In genomic region chr1:7975212-7975865, GRCh38 we compare ENCODE assay signal across 8 cellular contexts. TPM values are rescaled to one million over a fixed set of nuclear protein-coding genes. Genes with fewer than 3 reads are reported as not detected.
DNase-seq lines count a peak whose midpoint lies in the region; ATAC-seq and FAIRE-seq lines count a peak whose summit lies in the region.

No MANE protein-coding gene starts in this region.

- H3K36me3 ChIP-seq in SJSA1 = peaks cover 83% of the 10 kb centered on the region

- no peaks in the 10 kb centered on the region for H3K27me3 ChIP-seq in SJSA1 (replicated peaks)

- no peak overlapping the region for H3K27ac ChIP-seq in SJSA1

- in situ Hi-C loops in T47D (cut with HindIII; ENCODE audit: low pct_unique_long_range_greater_than_20kb, low sequenced_read_pairs) = no loop called here

- no peak overlapping the region for H3K4me3 ChIP-seq in SJSA1

- peak; percentile 33 for FAIRE-seq in islet of Langerhans (lab: Jason Lieb, UNC)

- H3K4me1 ChIP-seq in SJSA1 (replicated peaks) = no peaks in the 10 kb centered on the region

- DNase-seq in NCI-H1417 (lab: John Stamatoyannopoulos, UW) (peak; percentile 62 to 86 (median 72)), NCI-H1417 treated with DMSO at 0.1 percent for 48 hours (lab: John Stamatoyannopoulos, UW) (no peak), M059J (ENCODE audit: low read depth) (peak; percentile 76), SJSA1 (ENCODE audit: low read depth in 1 of 2, low spot score in 2 of 2) (peak; percentile 64 to 80), T47D (ENCODE audit: low read depth in 1 of 2, low spot score in 1 of 2) (peak; percentile 57 to 88)
- peak; percentile 28 for DNase-seq in stimulated activated CD4-positive, alpha-beta T cell treated with anti-CD3 and anti-CD28 coated beads, Interleukin-4, amount 100 ng/mL, for 1 hour

- no peaks in the 10 kb centered on the region for H3K9me3 ChIP-seq in SJSA1 (replicated peaks)

- no peak for ATAC-seq in GM19395 (IDR thresholded peaks at IDR 0.05; ENCODE audit: unreplicated experiment)

RNA-seq across cellular contexts. Expression of gene PARK7, which starts 13.8 kb away (rescaled TPM):
- 231 and 297 TPM in 2 replicates for total RNA-seq in M059J (2014; rRNA removed; shearing (Covaris generic))
- 436 and 479 TPM in 2 replicates for total RNA-seq in SJSA1 (2014; rRNA removed; shearing (Covaris generic))

RNA-seq across cellular contexts. Expression of gene TNFRSF9, which starts 34.7 kb away (rescaled TPM):
- total RNA-seq in M059J (2014; rRNA removed; shearing (Covaris generic)) = 10.5 and 11.0 TPM in 2 replicates
- total RNA-seq in SJSA1 (2014; rRNA removed; shearing (Covaris generic)) = 3.4 and 5.6 TPM in 2 replicates

RNA-seq across cellular contexts. Expression of gene ERRFI1, which starts 50.8 kb away (rescaled TPM):
- 127 and 146 TPM in 2 replicates for total RNA-seq in M059J (2014; rRNA removed; shearing (Covaris generic))
- total RNA-seq in SJSA1 (2014; rRNA removed; shearing (Covaris generic)) = 18.4 and 21.7 TPM in 2 replicates
